Comparison of ENCODE assay signal across 15 cellular contexts in genomic region chr14:58131386-58131785, GRCh38. TPM values are rescaled to one million over a fixed set of nuclear protein-coding genes. Genes with fewer than 3 reads are reported as not detected.
DNase-seq lines count a peak whose midpoint lies in the region; ATAC-seq and TF ChIP-seq lines count a peak whose summit lies in the region.
"Had no signal": no experiment of that assay in that cellular context is flagged by ENCODE, and none has a peak within 500 bp of the region (broad histone marks: within the 10 kb centered on the region; RNA-seq: fewer than 3 reads in every experiment).

No MANE protein-coding gene starts in this region.

- TF ChIP-seq CTCF in AG04449 (IDR thresholded peaks at IDR 0.05; ENCODE audit: insufficient read depth, low read length, missing control alignments) (no peak), WERI-Rb-1 (IDR thresholded peaks at IDR 0.05; ENCODE audit: low read depth, low read length) (peak; percentile 18; the same call in 1 of the 2 replicates), omental fat pad (IDR thresholded peaks at IDR 0.05) (no peak)

- DNase-seq in AG04449 (ENCODE audit: low read depth, low spot score) (peak; percentile 12), H7 (peak; percentile 39), WERI-Rb-1 (peak; percentile 18), iris pigment epithelial cell (ENCODE audit: low read depth) (peak; percentile 65), NCI-H526 (lab: John Stamatoyannopoulos, UW) (no peak), omental fat pad (ENCODE audit: low spot score) (no peak)
- DNase-seq in activated T-helper 2 cell treated with anti-CD3 and anti-CD28 coated beads, Interferon-gamma antibody, Interleukin-2, Interleukin-4, amounts not matched to agents 10 μg/mL and 5 μg/mL and 100 μg/mL, durations not matched to agents 14 hours and 24 hours and 36 hours (ENCODE audit: low spot score) = no peak
- no peak for DNase-seq in stimulated activated CD4-positive, alpha-beta T cell treated with anti-CD3 and anti-CD28 coated beads, Interleukin-15, amount 100 ng/mL, for 24 hours
- DNase-seq: activated naive CD8-positive, alpha-beta T cell treated with anti-CD3 and anti-CD28 coated beads, Interleukin-2, amount 10 ng/mL, durations not matched to agents 7 days and 5 days; immature natural killer cell; stimulated activated CD4-positive, alpha-beta T cell treated with anti-CD3 and anti-CD28 coated beads, Interleukin-2, amount 100 ng/mL, for 48 hours; stimulated activated naive B cell treated with anti-CD40 and anti-IgM and Interleukin-4, amounts not matched to agents 10 μg/mL and 1 μg/mL and 100 μg/mL, for 72 hours had no signal

- POLR2A ChIA-PET in AG04449 (lab: Yijun Ruan, JAX) = interaction anchor here (0.5 kb wide), 1 partner anchor 50 kb away, joined by 3 read pairs; no protein-coding TSS in a partner anchor

- CTCF ChIA-PET in AG04449 (lab: Yijun Ruan, JAX) = interaction anchor here (1.0 to 1.6 kb wide), 7 partner anchors 12 to 98 kb away, joined by 3 to 7 read pairs (median 4); no protein-coding TSS in a partner anchor

- ATAC-seq in omental fat pad (ENCODE audit: low FRiP score) = no peak
- ATAC-seq: Right ventricle myocardium inferior; stimulated activated naive B cell treated with anti-CD40 and anti-IgM and Interleukin-4, amounts not matched to agents 10 μg/mL and 1 μg/mL and 100 μg/mL, for 72 hours had no signal

- intact Hi-C loops in activated T-helper 2 cell treated with anti-CD3 and anti-CD28 coated beads, Interferon-gamma antibody, Interleukin-2, Interleukin-4, amounts not matched to agents 10 μg/mL and 5 μg/mL and 100 μg/mL, durations not matched to agents 14 hours and 24 hours and 36 hours (cut with micrococcal nuclease) = no loop called here

- no peak overlapping the region for H3K27ac ChIP-seq in WERI-Rb-1
- H3K27ac ChIP-seq: BLaER1 had no signal

- peaks cover 6% of the 10 kb centered on the region for H3K27me3 Mint-ChIP-seq in activated T-helper 2 cell treated with anti-CD3 and anti-CD28 coated beads, Interferon-gamma antibody, Interleukin-2, Interleukin-4, amounts not matched to agents 10 μg/mL and 5 μg/mL and 100 μg/mL, durations not matched to agents 14 hours and 24 hours and 36 hours (ENCODE audit: low read depth)

- H3K36me3 ChIP-seq in H7 (replicated peaks; ENCODE audit: control insufficient read depth, insufficient read depth, low read length) = no peaks in the 10 kb centered on the region
- H3K36me3 ChIP-seq in WERI-Rb-1 = no peaks in the 10 kb centered on the region
- H3K36me3 ChIP-seq: BLaER1, HAP-1 had no signal

- H3K4me3 ChIP-seq in AG04449 (ENCODE audit: low read depth, low read length) (no peak overlapping the region), H7 (ENCODE audit: insufficient read depth, low read depth, low read length) (no peak overlapping the region), WERI-Rb-1 (ENCODE audit: low read depth, low read length) (no peak overlapping the region)
- H3K4me3 ChIP-seq: BLaER1, HAP-1 had no signal

- no peak overlapping the region for H3K27ac Mint-ChIP-seq in activated T-helper 2 cell treated with anti-CD3 and anti-CD28 coated beads, Interferon-gamma antibody, Interleukin-2, Interleukin-4, amounts not matched to agents 10 μg/mL and 5 μg/mL and 100 μg/mL, durations not matched to agents 14 hours and 24 hours and 36 hours
- H3K27ac Mint-ChIP-seq: activated naive CD8-positive, alpha-beta T cell treated with anti-CD3 and anti-CD28 coated beads, Interleukin-2, amount 10 ng/mL, durations not matched to agents 7 days and 5 days; immature natural killer cell; stimulated activated naive B cell treated with anti-CD40 and anti-IgM and Interleukin-4, amounts not matched to agents 10 μg/mL and 1 μg/mL and 100 μg/mL, for 72 hours had no signal

- no peaks in the 10 kb centered on the region for H3K4me1 Mint-ChIP-seq in activated T-helper 2 cell treated with anti-CD3 and anti-CD28 coated beads, Interferon-gamma antibody, Interleukin-2, Interleukin-4, amounts not matched to agents 10 μg/mL and 5 μg/mL and 100 μg/mL, durations not matched to agents 14 hours and 24 hours and 36 hours (ENCODE audit: low read depth)
- H3K4me1 Mint-ChIP-seq: activated naive CD8-positive, alpha-beta T cell treated with anti-CD3 and anti-CD28 coated beads, Interleukin-2, amount 10 ng/mL, durations not matched to agents 7 days and 5 days; immature natural killer cell; stimulated activated naive B cell treated with anti-CD40 and anti-IgM and Interleukin-4, amounts not matched to agents 10 μg/mL and 1 μg/mL and 100 μg/mL, for 72 hours had no signal

- H3K4me3 Mint-ChIP-seq in activated T-helper 2 cell treated with anti-CD3 and anti-CD28 coated beads, Interferon-gamma antibody, Interleukin-2, Interleukin-4, amounts not matched to agents 10 μg/mL and 5 μg/mL and 100 μg/mL, durations not matched to agents 14 hours and 24 hours and 36 hours (ENCODE audit: low read depth) = no peak overlapping the region
- H3K4me3 Mint-ChIP-seq: activated naive CD8-positive, alpha-beta T cell treated with anti-CD3 and anti-CD28 coated beads, Interleukin-2, amount 10 ng/mL, durations not matched to agents 7 days and 5 days; immature natural killer cell; stimulated activated naive B cell treated with anti-CD40 and anti-IgM and Interleukin-4, amounts not matched to agents 10 μg/mL and 1 μg/mL and 100 μg/mL, for 72 hours had no signal

- no peaks in the 10 kb centered on the region for H3K36me3 Mint-ChIP-seq in activated T-helper 2 cell treated with anti-CD3 and anti-CD28 coated beads, Interferon-gamma antibody, Interleukin-2, Interleukin-4, amounts not matched to agents 10 μg/mL and 5 μg/mL and 100 μg/mL, durations not matched to agents 14 hours and 24 hours and 36 hours (ENCODE audit: low read depth)
- H3K36me3 Mint-ChIP-seq: activated naive CD8-positive, alpha-beta T cell treated with anti-CD3 and anti-CD28 coated beads, Interleukin-2, amount 10 ng/mL, durations not matched to agents 7 days and 5 days; immature natural killer cell; stimulated activated naive B cell treated with anti-CD40 and anti-IgM and Interleukin-4, amounts not matched to agents 10 μg/mL and 1 μg/mL and 100 μg/mL, for 72 hours had no signal

- H3K27me3 ChIP-seq in H7 (ENCODE audit: control insufficient read depth, insufficient read depth, low read length) = no peaks in the 10 kb centered on the region
- H3K27me3 ChIP-seq in WERI-Rb-1 (ENCODE audit: insufficient read depth, low read depth, severe bottlenecking) = no peaks in the 10 kb centered on the region
- H3K27me3 ChIP-seq: BLaER1 had no signal

- no peaks in the 10 kb centered on the region for H3K9me3 Mint-ChIP-seq in activated T-helper 2 cell treated with anti-CD3 and anti-CD28 coated beads, Interferon-gamma antibody, Interleukin-2, Interleukin-4, amounts not matched to agents 10 μg/mL and 5 μg/mL and 100 μg/mL, durations not matched to agents 14 hours and 24 hours and 36 hours
- H3K9me3 Mint-ChIP-seq: activated naive CD8-positive, alpha-beta T cell treated with anti-CD3 and anti-CD28 coated beads, Interleukin-2, amount 10 ng/mL, durations not matched to agents 7 days and 5 days; stimulated activated naive B cell treated with anti-CD40 and anti-IgM and Interleukin-4, amounts not matched to agents 10 μg/mL and 1 μg/mL and 100 μg/mL, for 72 hours had no signal

- peaks cover under 1% of the 10 kb centered on the region for H3K9me3 ChIP-seq in WERI-Rb-1 (ENCODE audit: severe bottlenecking)
- H3K9me3 ChIP-seq: HAP-1 had no signal

RNA-seq across cellular contexts. Expression of gene ARMH4, which starts 20.6 kb away (rescaled TPM):
- total RNA-seq in H7 (2014; rRNA removed; shearing (Covaris generic)) = 2.4 and 2.9 TPM in 2 replicates
- 0.18 and 0.34 TPM in 2 replicates for total RNA-seq in activated T-helper 2 cell treated with anti-CD3 and anti-CD28 coated beads, Interferon-gamma antibody, Interleukin-2, Interleukin-4, amounts not matched to agents 10 μg/mL and 5 μg/mL and 100 μg/mL, durations not matched to agents 14 hours and 24 hours and 36 hours
- 1 to 10 TPM; 2.3 to 4.6 (median 4.0) TPM for total RNA-seq in omental fat pad
- total RNA-seq: activated naive CD8-positive, alpha-beta T cell treated with anti-CD3 and anti-CD28 coated beads, Interleukin-2, amount 10 ng/mL, durations not matched to agents 7 days and 5 days had no signal

Comparison
In these comparisons a context has a peak if more than half of its experiments do, and no peak if none do; other contexts are left out.
1. DNase-seq: peak in AG04449 (single experiment), H7 (single experiment), WERI-Rb-1 (single experiment) and iris pigment epithelial cell (single experiment); none in activated T-helper 2 cell treated with anti-CD3 and anti-CD28 coated beads, Interferon-gamma antibody, Interleukin-2, Interleukin-4, amounts not matched to agents 10 μg/mL and 5 μg/mL and 100 μg/mL, durations not matched to agents 14 hours and 24 hours and 36 hours (single experiment), NCI-H526 (0 of 2), stimulated activated CD4-positive, alpha-beta T cell treated with anti-CD3 and anti-CD28 coated beads, Interleukin-15, amount 100 ng/mL, for 24 hours (single experiment) and omental fat pad (single experiment).